22 cellular contexts compared by ENCODE assay signal in the genomic region with DNA sequence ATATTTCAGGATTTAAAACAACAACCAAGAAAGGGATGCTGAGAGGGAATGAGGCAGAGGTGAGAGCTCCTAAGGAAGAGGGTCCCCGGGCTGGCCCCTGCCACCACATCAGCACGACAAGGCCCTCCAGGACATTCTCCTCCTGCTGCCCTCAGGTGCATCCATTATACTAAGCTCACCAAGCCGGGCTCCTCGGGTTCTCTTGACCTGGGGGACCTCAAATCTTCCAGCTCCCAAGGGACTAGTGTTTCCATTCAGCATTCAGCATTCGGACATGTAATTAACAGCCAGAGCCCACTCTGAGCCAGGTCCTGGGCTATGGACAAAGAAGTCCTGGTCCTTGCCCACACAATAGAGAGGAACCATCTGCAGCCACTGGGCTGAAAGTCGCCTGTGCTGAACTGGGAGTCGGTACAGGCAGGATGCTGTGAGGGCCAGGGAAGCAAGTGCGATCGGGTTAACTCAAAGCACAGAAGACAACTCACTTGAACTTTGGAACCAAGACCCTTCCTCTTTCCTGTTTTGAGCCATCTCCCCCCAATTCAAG. TPM values are rescaled to one million over a fixed set of nuclear protein-coding genes. Genes with fewer than 3 reads are reported as not detected.
DNase-seq lines count a peak whose midpoint lies in the region; ATAC-seq and TF ChIP-seq lines count a peak whose summit lies in the region.
"Had no signal": no experiment of that assay in that cellular context is flagged by ENCODE, and none has a peak within 500 bp of the region (broad histone marks: within the 10 kb centered on the region; RNA-seq: fewer than 3 reads in every experiment).

No MANE protein-coding gene starts in this region.

- H3K9me3 ChIP-seq in suprapubic skin, result no peaks in the 10 kb centered on the region
- H3K9me3 ChIP-seq: BLaER1 treated with 17β-estradiol and CSF1 and Interleukin-3, amounts not matched to agents 10 nM and 100 nM; gastrocnemius medialis; MG63 had no signal

- no peaks in the 10 kb centered on the region for H3K9me3 Mint-ChIP-seq in activated T-cell treated with anti-CD3 and anti-CD28 coated beads, Interleukin-2, amount 50 U/mL, for 24 hours
- H3K9me3 Mint-ChIP-seq in activated T-cell treated with anti-CD3 and anti-CD28 coated beads, Interleukin-2, amount 50 U/mL, for 72 hours, result no peaks in the 10 kb centered on the region
- no peaks in the 10 kb centered on the region for H3K9me3 Mint-ChIP-seq in chondrocyte (ENCODE audit: low read depth)

- peak; percentile 7 for DNase-seq in activated T-cell treated with anti-CD3 and anti-CD28 coated beads, Interleukin-2, amount 50 U/mL, for 24 hours
- DNase-seq in activated T-cell treated with anti-CD3 and anti-CD28 coated beads, Interleukin-2, amount 50 U/mL, for 72 hours, result no peak
- DNase-seq in chondrocyte (ENCODE audit: low spot score) (peak; percentile 19), mucosa of gallbladder (ENCODE audit: low spot score) (peak; percentile 3), suprapubic skin (ENCODE audit: low spot score in 2 of 2) (peak; percentile 42 to 45), GM19238 (ENCODE audit: insufficient read length, low spot score) (no peak), putamen (ENCODE audit: low spot score) (no peak), foreskin keratinocyte (no peak)
- DNase-seq: activated CD4-positive, alpha-beta T cell treated with anti-CD3 and anti-CD28 coated beads for 48 hours; activated naive CD4-positive, alpha-beta T cell; central memory CD4-positive, alpha-beta T cell; effector CD4-positive, alpha-beta T cell; gastrocnemius medialis; MG63; midbrain; NCI-H748 treated with DMSO at 0.1 percent for 48 hours; SW 1271 had no signal

- H3K36me3 Mint-ChIP-seq in activated T-cell treated with anti-CD3 and anti-CD28 coated beads, Interleukin-2, amount 50 U/mL, for 24 hours (ENCODE audit: low read depth), result no peaks in the 10 kb centered on the region
- H3K36me3 Mint-ChIP-seq in activated T-cell treated with anti-CD3 and anti-CD28 coated beads, Interleukin-2, amount 50 U/mL, for 72 hours (ENCODE audit: insufficient read depth in 2 of 2), result no peaks in the 10 kb centered on the region
- no peaks in the 10 kb centered on the region for H3K36me3 Mint-ChIP-seq in chondrocyte (ENCODE audit: low read depth)

- H3K27me3 ChIP-seq in suprapubic skin (no peaks in the 10 kb centered on the region), foreskin keratinocyte (peaks cover 15% of the 10 kb centered on the region)
- H3K27me3 ChIP-seq: BLaER1 treated with 17β-estradiol and CSF1 and Interleukin-3, amounts not matched to agents 10 nM and 100 nM; gastrocnemius medialis; MG63 had no signal

- WGBS in suprapubic skin, result 93% methylated on average over 9 of the region's 9 CpGs

- no peak overlapping the region for H3K27ac ChIP-seq in suprapubic skin
- no peak overlapping the region for H3K27ac ChIP-seq in foreskin keratinocyte

- H3K4me1 ChIP-seq in suprapubic skin (peaks cover 64% of the 10 kb centered on the region), foreskin keratinocyte (peaks cover 13% of the 10 kb centered on the region)

- TF ChIP-seq CTCF in chondrocyte (IDR thresholded peaks at IDR 0.05), result no peak
- TF ChIP-seq CTCF in suprapubic skin (IDR thresholded peaks at IDR 0.05), result no peak
- TF ChIP-seq CTCF in foreskin keratinocyte (conservative IDR thresholded peaks at IDR 0.05), result no peak

- peaks cover 22% of the 10 kb centered on the region for H3K27me3 Mint-ChIP-seq in activated T-cell treated with anti-CD3 and anti-CD28 coated beads, Interleukin-2, amount 50 U/mL, for 24 hours
- peaks cover 10% of the 10 kb centered on the region for H3K27me3 Mint-ChIP-seq in activated T-cell treated with anti-CD3 and anti-CD28 coated beads, Interleukin-2, amount 50 U/mL, for 72 hours (ENCODE audit: low read depth)
- H3K27me3 Mint-ChIP-seq in chondrocyte (ENCODE audit: low read depth), result peaks cover 13% of the 10 kb centered on the region

- peaks cover 3% of the 10 kb centered on the region for H3K4me1 Mint-ChIP-seq in activated T-cell treated with anti-CD3 and anti-CD28 coated beads, Interleukin-2, amount 50 U/mL, for 24 hours (ENCODE audit: low read depth)
- peaks cover 3% of the 10 kb centered on the region for H3K4me1 Mint-ChIP-seq in activated T-cell treated with anti-CD3 and anti-CD28 coated beads, Interleukin-2, amount 50 U/mL, for 72 hours (ENCODE audit: low read depth)
- H3K4me1 Mint-ChIP-seq in chondrocyte (ENCODE audit: low read depth), result peaks cover 12% of the 10 kb centered on the region

- TF ChIP-seq EP300 in suprapubic skin (IDR thresholded peaks at IDR 0.05), result no peak

- H3K36me3 ChIP-seq in suprapubic skin, result no peaks in the 10 kb centered on the region
- H3K36me3 ChIP-seq: BLaER1 treated with 17β-estradiol and CSF1 and Interleukin-3, amounts not matched to agents 10 nM and 100 nM; gastrocnemius medialis; MG63 had no signal

- no peak overlapping the region for H3K4me3 ChIP-seq in suprapubic skin
- H3K4me3 ChIP-seq: BLaER1 treated with 17β-estradiol and CSF1 and Interleukin-3, amounts not matched to agents 10 nM and 100 nM; gastrocnemius medialis; MG63 had no signal

- no peak for ATAC-seq in activated T-cell treated with anti-CD3 and anti-CD28 coated beads, Interleukin-2, amount 50 U/mL, for 72 hours (replicated peaks in 1 of 2)
- no peak for ATAC-seq in foreskin keratinocyte
- ATAC-seq: gastrocnemius medialis, Right ventricle myocardium inferior had no signal

- no peak for TF ChIP-seq POLR2A in suprapubic skin (IDR thresholded peaks at IDR 0.05)

- no peak overlapping the region for H3K4me3 Mint-ChIP-seq in activated T-cell treated with anti-CD3 and anti-CD28 coated beads, Interleukin-2, amount 50 U/mL, for 24 hours
- no peak overlapping the region for H3K4me3 Mint-ChIP-seq in activated T-cell treated with anti-CD3 and anti-CD28 coated beads, Interleukin-2, amount 50 U/mL, for 72 hours
- no peak overlapping the region for H3K4me3 Mint-ChIP-seq in chondrocyte (ENCODE audit: unreplicated experiment)

- H3K27ac Mint-ChIP-seq in activated T-cell treated with anti-CD3 and anti-CD28 coated beads, Interleukin-2, amount 50 U/mL, for 24 hours, result no peak overlapping the region
- no peak overlapping the region for H3K27ac Mint-ChIP-seq in activated T-cell treated with anti-CD3 and anti-CD28 coated beads, Interleukin-2, amount 50 U/mL, for 72 hours
- no peak overlapping the region for H3K27ac Mint-ChIP-seq in chondrocyte (ENCODE audit: unreplicated experiment)

RNA-seq across cellular contexts. Expression of gene OAF, which starts 29.3 kb away (rescaled TPM):
- 1 to 10 TPM; 1.2 to 2.4 TPM for total RNA-seq in activated T-cell treated with anti-CD3 and anti-CD28 coated beads, Interleukin-2, amount 50 U/mL, for 72 hours
- 5.7 to 12.8 TPM (median 6.6 TPM) in 3 replicates for total RNA-seq in chondrocyte
- total RNA-seq in mucosa of gallbladder, result 123 TPM
- 10 to 100 TPM in 3 of 4 donors, 1 to 10 TPM in 1; 5.0 to 13.0 (median 10.8) TPM for total RNA-seq in suprapubic skin
- 17.3 and 20.0 TPM in 2 replicates for total RNA-seq in foreskin keratinocyte
- polyA plus RNA-seq in foreskin keratinocyte, result 23.0 and 24.2 TPM in 2 replicates

RNA-seq across cellular contexts. Expression of gene TRIM29, which starts 43.6 kb away (rescaled TPM):
- total RNA-seq in activated T-cell treated with anti-CD3 and anti-CD28 coated beads, Interleukin-2, amount 50 U/mL, for 72 hours, result not detected
- total RNA-seq in chondrocyte (not detected in 3 replicates), mucosa of gallbladder (13.5 TPM), suprapubic skin (1,000 to 10,000 TPM; 1,248 to 1,527 (median 1,455) TPM), foreskin keratinocyte (177 and 190 TPM in 2 replicates)
- 211 and 233 TPM in 2 replicates for polyA plus RNA-seq in foreskin keratinocyte
- total RNA-seq: A673, OCI-LY7, Right ventricle myocardium inferior had no signal

RNA-seq across cellular contexts. Expression of gene POU2F3, which starts 58.4 kb away (rescaled TPM):
- total RNA-seq in activated T-cell treated with anti-CD3 and anti-CD28 coated beads, Interleukin-2, amount 50 U/mL, for 72 hours, result under 1 TPM; 0.14 to 0.39 TPM
- total RNA-seq in chondrocyte (not detected in 3 replicates), mucosa of gallbladder (6.5 TPM), suprapubic skin (100 to 1,000 TPM in 2 of 4 donors, 10 to 100 TPM in 2; 58.2 to 219 (median 105) TPM), foreskin keratinocyte (0.21 and 0.58 TPM in 2 replicates)
- polyA plus RNA-seq in foreskin keratinocyte, result 0.17 and 0.27 TPM in 2 replicates
- total RNA-seq: A673, gastrocnemius medialis, subcutaneous adipose tissue had no signal

Comparison
In these comparisons a context has a peak if more than half of its experiments do, and no peak if none do; other contexts are left out.
1. DNase-seq: peak in activated T-cell treated with anti-CD3 and anti-CD28 coated beads, Interleukin-2, amount 50 U/mL, for 24 hours (single experiment), chondrocyte (single experiment), mucosa of gallbladder (single experiment) and suprapubic skin (2 of 2); none in activated T-cell treated with anti-CD3 and anti-CD28 coated beads, Interleukin-2, amount 50 U/mL, for 72 hours (0 of 2), GM19238 (single experiment), putamen (single experiment) and foreskin keratinocyte (0 of 2).
2. RNA of gene TRIM29, which starts 43.6 kb away (total RNA-seq): 1,248 to 1,527 TPM in suprapubic skin, 177 to 190 TPM in foreskin keratinocyte and 13.5 TPM in mucosa of gallbladder (single experiment); not detected in chondrocyte and not detected in activated T-cell treated with anti-CD3 and anti-CD28 coated beads, Interleukin-2, amount 50 U/mL, for 72 hours; every median in the first group is over 10 times any median in the second.